Comparison of ENCODE assay signal across 11 cellular contexts in genomic region chr7:63968629-63969028, GRCh38. TPM values are rescaled to one million over a fixed set of nuclear protein-coding genes. Genes with fewer than 3 reads are reported as not detected.
"Had no signal": no experiment of that assay in that cellular context is flagged by ENCODE, and none has a peak within 500 bp of the region (broad histone marks: within the 10 kb centered on the region; RNA-seq: fewer than 3 reads in every experiment).

No MANE protein-coding gene starts in this region.

- H3K9ac ChIP-seq: GM23248 had no signal

- H3K27ac ChIP-seq: GM23248 had no signal

- ATAC-seq: GM23338, HCT116 had no signal

- H3K4me3 ChIP-seq: GM23248, GM23338, HAP-1 had no signal

- H3K36me3 ChIP-seq: HAP-1 had no signal

- H3K9me3 ChIP-seq: HAP-1 had no signal

- DNase-seq: GM23248, GOT3, H7, H9, HCEC 1CT, HFFc6 had no signal

- H3K4me2 ChIP-seq: GM23338 had no signal

- H2AFZ ChIP-seq: GM23248, GM23338 had no signal

- H3K4me1 ChIP-seq: HAP-1 had no signal

- FAIRE-seq: H1, H54 had no signal

RNA-seq across cellular contexts. Expression of gene ZNF722, which starts 30.0 kb away (rescaled TPM):
- total RNA-seq: GM23248, GM23338, H1, H7, H9, HFFc6 had no signal
- polyA plus RNA-seq: GM23248, GM23338, H1 had no signal
